Comparison of ENCODE assay signal across 8 cellular contexts in genomic region chr9:104993291-104993963, GRCh38.
DNase-seq lines count a peak whose midpoint lies in the region; ATAC-seq and TF ChIP-seq lines count a peak whose summit lies in the region.

No MANE protein-coding gene starts in this region.

- peak overlapping the region; percentile 63 to 92 (median 66) for H3K4me3 Mint-ChIP-seq in nephron

- H3K27me3 Mint-ChIP-seq in nephron (ENCODE audit: low read depth): peaks cover 8% of the 10 kb centered on the region

- no peaks in the 10 kb centered on the region for H3K36me3 ChIP-seq in SJSA1

- H3K27ac Mint-ChIP-seq in nephron: peak overlapping the region; percentile 69 to 98 (median 77)

- peak overlapping the region; percentile 49 for H3K27ac ChIP-seq in SJSA1

- H3K4me3 ChIP-seq in SJSA1: no peak overlapping the region

- H3K4me1 ChIP-seq in SJSA1 (replicated peaks): peaks cover 41% of the 10 kb centered on the region

- H3K4me1 Mint-ChIP-seq in nephron: peaks cover 53% of the 10 kb centered on the region

- no peaks in the 10 kb centered on the region for H3K27me3 ChIP-seq in SJSA1 (replicated peaks)

- no peak for ATAC-seq in HG03097 (IDR thresholded peaks at IDR 0.05; ENCODE audit: low FRiP score, unreplicated experiment)
- no peak for ATAC-seq in GM19324 (IDR thresholded peaks at IDR 0.05; ENCODE audit: low FRiP score, unreplicated experiment)

- H3K36me3 Mint-ChIP-seq in nephron (ENCODE audit: low read depth): no peaks in the 10 kb centered on the region

- DNase-seq in DMS53 treated with DMSO at 0.1 percent for 48 hours (lab: John Stamatoyannopoulos, UW; ENCODE audit: unreplicated experiment) (peak; percentile 27), SJSA1 (ENCODE audit: low read depth in 1 of 2, low spot score in 2 of 2) (peak; percentile 63 to 64), foreskin melanocyte (peak; percentile 41), NCI-H226 (no peak), GM19240 (ENCODE audit: insufficient read length, low spot score) (no peak)

- H3K9me3 ChIP-seq in SJSA1 (replicated peaks): no peaks in the 10 kb centered on the region

- no peaks in the 10 kb centered on the region for H3K9me3 Mint-ChIP-seq in nephron

- TF ChIP-seq CTCF in nephron (IDR thresholded peaks at IDR 0.05; ENCODE audit: unreplicated experiment in 3 of 3): no peak

Comparison
In these comparisons a context has a peak if more than half of its experiments do, and no peak if none do; other contexts are left out.
1. DNase-seq: peak in DMS53 treated with DMSO at 0.1 percent for 48 hours (single experiment), SJSA1 (2 of 2) and foreskin melanocyte (single experiment); none in NCI-H226 (single experiment) and GM19240 (single experiment).